23 cellular contexts compared by ENCODE assay signal in genomic region chr17:67500261-67500660, GRCh38.
DNase-seq lines count a peak whose midpoint lies in the region; ATAC-seq and TF ChIP-seq lines count a peak whose summit lies in the region.
"Had no signal": no experiment of that assay in that cellular context is flagged by ENCODE, and none has a peak within 500 bp of the region (broad histone marks: within the 10 kb centered on the region; RNA-seq: fewer than 3 reads in every experiment).

No MANE protein-coding gene starts in this region.

- H3K36me3 Mint-ChIP-seq in neural crest cell (ENCODE audit: low read depth) = peaks cover 3% of the 10 kb centered on the region

- no peak for TF ChIP-seq CTCF in PC-3 (conservative IDR thresholded peaks at IDR 0.05; ENCODE audit: low read depth, low read length)
- no peak for TF ChIP-seq CTCF in choroid plexus epithelial cell (conservative IDR thresholded peaks at IDR 0.05; ENCODE audit: low read depth, low read length)
- no peak for TF ChIP-seq CTCF in neural crest cell (conservative IDR thresholded peaks at IDR 0.05)
- TF ChIP-seq CTCF in upper lobe of right lung (IDR thresholded peaks at IDR 0.05) = no peak

- H4K20me1 ChIP-seq in PC-3 (ENCODE audit: low read length) = no peaks in the 10 kb centered on the region

- H3K4me1 Mint-ChIP-seq in neural crest cell = no peaks in the 10 kb centered on the region

- peaks cover 28% of the 10 kb centered on the region for H3K4me1 ChIP-seq in PC-3 (ENCODE audit: insufficient read depth, low read length)
- no peaks in the 10 kb centered on the region for H3K4me1 ChIP-seq in upper lobe of right lung
- H3K4me1 ChIP-seq: Caco-2, SJCRH30, transverse colon had no signal

- no peak overlapping the region for H3K4me3 Mint-ChIP-seq in neural crest cell
- H3K4me3 Mint-ChIP-seq: stimulated activated naive CD8-positive, alpha-beta T cell treated with anti-CD3 and anti-CD28 coated beads, Interleukin-15, amount 100 ng/mL, for 72 hours had no signal

- no peak overlapping the region for H3K9ac ChIP-seq in PC-3 (ENCODE audit: low read length)

- POLR2A ChIA-PET in PC-3 (lab: Charles Lee; ENCODE audit: unreplicated experiment) = no interaction called here

- ATAC-seq in PC-3 = peak; percentile 19; the same call in 1 of the 2 replicates
- ATAC-seq in upper lobe of right lung = no peak
- ATAC-seq: stimulated activated naive CD8-positive, alpha-beta T cell treated with anti-CD3 and anti-CD28 coated beads, Interleukin-15, amount 100 ng/mL, for 72 hours had no signal

- no peak overlapping the region for H3K4me2 ChIP-seq in PC-3 (ENCODE audit: low read length)

- no peaks in the 10 kb centered on the region for H3K9me3 ChIP-seq in PC-3 (ENCODE audit: low read length)
- H3K9me3 ChIP-seq in upper lobe of right lung = no peaks in the 10 kb centered on the region
- H3K9me3 ChIP-seq: Caco-2, transverse colon had no signal

- H3K79me2 ChIP-seq in PC-3 (ENCODE audit: low read length) = no peaks in the 10 kb centered on the region

- peak overlapping the region; percentile 66 for H3K27ac Mint-ChIP-seq in neural crest cell (ENCODE audit: unreplicated experiment)
- H3K27ac Mint-ChIP-seq: stimulated activated naive CD8-positive, alpha-beta T cell treated with anti-CD3 and anti-CD28 coated beads, Interleukin-15, amount 100 ng/mL, for 72 hours had no signal

- H3K27me3 Mint-ChIP-seq in neural crest cell (ENCODE audit: low read depth) = no peaks in the 10 kb centered on the region
- H3K27me3 Mint-ChIP-seq: stimulated activated naive CD8-positive, alpha-beta T cell treated with anti-CD3 and anti-CD28 coated beads, Interleukin-15, amount 100 ng/mL, for 72 hours had no signal

- H3F3A ChIP-seq in PC-3 (ENCODE audit: low read length, unreplicated experiment) = no peaks in the 10 kb centered on the region

- CTCF ChIA-PET in PC-3 (lab: Charles Lee) = no interaction called here

- H3K4me3 ChIP-seq in PC-3 (ENCODE audit: low read length) = no peak overlapping the region
- H3K4me3 ChIP-seq in choroid plexus epithelial cell (ENCODE audit: low read depth, low read length) = no peak overlapping the region
- no peak overlapping the region for H3K4me3 ChIP-seq in upper lobe of right lung
- H3K4me3 ChIP-seq: SJCRH30, transverse colon had no signal

- H3K27ac ChIP-seq in PC-3 (ENCODE audit: low read length) = no peak overlapping the region
- no peak overlapping the region for H3K27ac ChIP-seq in upper lobe of right lung
- H3K27ac ChIP-seq: 22Rv1, SJCRH30, transverse colon had no signal

- no TSS peak for BruUV-seq in PC-3 (replicated peaks; lab: Mats Ljungman, UMichigan)

- no peaks in the 10 kb centered on the region for H3K27me3 ChIP-seq in PC-3 (ENCODE audit: low read length)
- no peaks in the 10 kb centered on the region for H3K27me3 ChIP-seq in upper lobe of right lung
- H3K27me3 ChIP-seq: SJCRH30, transverse colon had no signal

- intact Hi-C loops in PC-3 (cut with micrococcal nuclease) (no loop called here), upper lobe of right lung (cut with DNase I) (no loop called here)

- H2AFZ ChIP-seq in PC-3 (ENCODE audit: low read length) = no peak overlapping the region

- peaks cover 3% of the 10 kb centered on the region for H3K9me3 Mint-ChIP-seq in neural crest cell

- H3K9me2 ChIP-seq in PC-3 (replicated peaks; ENCODE audit: low read length) = no peaks in the 10 kb centered on the region

- peak; percentile 20 for DNase-seq in DMS 273 (lab: John Stamatoyannopoulos, UW; ENCODE audit: unreplicated experiment)
- DNase-seq in DMS 273 treated with DMSO at 0.1 percent for 48 hours (lab: John Stamatoyannopoulos, UW) = no peak
- DNase-seq in PC-3 = peak; percentile 52
- DNase-seq in choroid plexus epithelial cell (ENCODE audit: low read depth) = peak; percentile 17
- DNase-seq in neural crest cell (ENCODE audit: low read depth, low spot score) = no peak
- DNase-seq in NCI-H1105 (lab: John Stamatoyannopoulos, UW) = no peak
- DNase-seq in NCI-H1417 (lab: John Stamatoyannopoulos, UW) = no peak
- DNase-seq in upper lobe of right lung = no peak
- DNase-seq: activated CD4-positive, alpha-beta T cell treated with anti-CD3 and anti-CD28 coated beads, Interleukin-2, amount 50 U/mL, for 48 hours; activated gamma-delta T cell; anterior cingulate cortex; Caco-2; cerebellar nuclear complex; effector CD8-positive, alpha-beta T cell; GDM1; NCI-H187; NCI-H345; NCI-H82; SJCRH30; stimulated activated CD4-positive, alpha-beta T cell treated with anti-CD3 and anti-CD28 coated beads, Interleukin-4, amount 100 ng/mL, for 24 hours; stimulated activated naive CD8-positive, alpha-beta T cell treated with anti-CD3 and anti-CD28 coated beads, Interleukin-15, amount 100 ng/mL, for 72 hours; transverse colon had no signal

- no peaks in the 10 kb centered on the region for H3K36me3 ChIP-seq in PC-3 (ENCODE audit: low read depth, low read length)
- H3K36me3 ChIP-seq in upper lobe of right lung = no peaks in the 10 kb centered on the region
- H3K36me3 ChIP-seq: SJCRH30, transverse colon had no signal

Comparison
In these comparisons a context has a peak if more than half of its experiments do, and no peak if none do; other contexts are left out.
1. DNase-seq: peak in DMS 273 (single experiment), PC-3 (single experiment) and choroid plexus epithelial cell (single experiment); none in DMS 273 treated with DMSO at 0.1 percent for 48 hours (single experiment), neural crest cell (single experiment), NCI-H1105 (single experiment), NCI-H1417 (0 of 3) and upper lobe of right lung (single experiment).